20 cellular contexts compared by ENCODE assay signal in genomic region chr3:48678566-48679380, GRCh38. TPM values are rescaled to one million over a fixed set of nuclear protein-coding genes. Genes with fewer than 3 reads are reported as not detected.
"Had no signal": no experiment of that assay in that cellular context is flagged by ENCODE, and none has a peak within 500 bp of the region (broad histone marks: within the 10 kb centered on the region; RNA-seq: fewer than 3 reads in every experiment).

No MANE protein-coding gene starts in this region.

- ATAC-seq: activated naive CD4-positive, alpha-beta T cell treated with anti-CD3 and anti-CD28 coated beads, Interleukin-2, amount 50 U/mL, for 72 hours; body of pancreas; heart left ventricle; left lobe of liver; WTC11 had no signal

- FAIRE-seq: frontal cortex had no signal

- H3K27me3 ChIP-seq: body of pancreas, heart left ventricle, vagina had no signal

- H3K4me3 ChIP-seq: body of pancreas, heart left ventricle, vagina had no signal

- DNase-seq: activated CD4-positive, alpha-beta T cell treated with anti-CD3 and anti-CD28 coated beads for 48 hours; activated T-cell treated with anti-CD3 and anti-CD28 coated beads, Interleukin-2, amount 50 U/mL, for 1 hour; amniotic stem cell; body of pancreas; cortex of kidney; effector CD8-positive, alpha-beta T cell; heart left ventricle; nephron progenitor cell; stimulated activated CD4-positive, alpha-beta T cell treated with anti-CD3 and anti-CD28 coated beads, Interleukin-15, amount 100 ng/mL, for 24 hours; stimulated activated CD4-positive, alpha-beta T cell treated with anti-CD3 and anti-CD28 coated beads, Interleukin-4, amount 100 ng/mL, for 24 hours had no signal

- H3K27ac ChIP-seq: body of pancreas, heart left ventricle, vagina had no signal

- H3K27me3 Mint-ChIP-seq: central memory CD8-positive, alpha-beta T cell; memory B cell had no signal

- H3K9me3 ChIP-seq: body of pancreas, heart left ventricle, vagina had no signal

- H3K9me3 Mint-ChIP-seq: activated naive CD4-positive, alpha-beta T cell treated with anti-CD3 and anti-CD28 coated beads, Interleukin-2, amount 50 U/mL, for 72 hours; central memory CD8-positive, alpha-beta T cell; memory B cell; nephron progenitor cell; T-helper 1 cell treated with Interleukin-12 subunit alpha and Interleukin-12 subunit beta and Interleukin-4 antibody, amounts not matched to agents 30 μg/mL and 1 μg/mL, for 36 hours; WTC11 had no signal

- H3K27ac Mint-ChIP-seq: memory B cell; nephron progenitor cell; T-helper 1 cell treated with Interleukin-12 subunit alpha and Interleukin-12 subunit beta and Interleukin-4 antibody, amounts not matched to agents 30 μg/mL and 1 μg/mL, for 36 hours; WTC11 had no signal

- H3K4me3 Mint-ChIP-seq: central memory CD8-positive, alpha-beta T cell; memory B cell; nephron progenitor cell; T-helper 1 cell treated with Interleukin-12 subunit alpha and Interleukin-12 subunit beta and Interleukin-4 antibody, amounts not matched to agents 30 μg/mL and 1 μg/mL, for 36 hours; WTC11 had no signal

RNA-seq across cellular contexts. Expression of gene TMEM89, which starts 57.2 kb away (rescaled TPM):
- total RNA-seq: body of pancreas, fibroblast of lung, frontal cortex, heart left ventricle, left lobe of liver, osteocyte, vagina had no signal
- polyA plus RNA-seq: fibroblast of lung, heart left ventricle had no signal
